Comparison of ENCODE assay signal across 8 cellular contexts in genomic region chr17:48457080-48457836, GRCh38. TPM values are rescaled to one million over a fixed set of nuclear protein-coding genes. Genes with fewer than 3 reads are reported as not detected.
DNase-seq lines count a peak whose midpoint lies in the region; ATAC-seq and TF ChIP-seq lines count a peak whose summit lies in the region.

No MANE protein-coding gene starts in this region.

- TF ChIP-seq POLR2A in breast epithelium (IDR thresholded peaks at IDR 0.05): no peak

- peak; percentile 75 for ATAC-seq in CD4-positive, alpha-beta T cell (ENCODE audit: poor library complexity)
- peak; percentile 49 for ATAC-seq in GM21737 (IDR thresholded peaks at IDR 0.05; ENCODE audit: unreplicated experiment)
- ATAC-seq in GM19328 (IDR thresholded peaks at IDR 0.05; ENCODE audit: unreplicated experiment): no peak

- H3K36me3 ChIP-seq in breast epithelium: no peaks in the 10 kb centered on the region

- TF ChIP-seq CTCF in CD4-positive, alpha-beta T cell (IDR thresholded peaks at IDR 0.05): peak; percentile 95
- TF ChIP-seq CTCF in VCaP (conservative IDR thresholded peaks at IDR 0.05): peak; percentile 99
- peak; percentile 52 to 79 (median 71) for TF ChIP-seq CTCF in breast epithelium (IDR thresholded peaks at IDR 0.05)

- no peak overlapping the region for H3K27ac Mint-ChIP-seq in CD4-positive, alpha-beta T cell

- intact Hi-C loops in CD4-positive, alpha-beta T cell (cut with DNase I, micrococcal nuclease): loop anchor here (1.0 to 5.0 kb wide), 9 partner anchors 28 to 195 kb away; no protein-coding TSS in a partner anchor
- intact Hi-C loops in breast epithelium (cut with DNase I; ENCODE audit: low total_unique reads): no loop called here

- peaks cover 61% of the 10 kb centered on the region for H3K4me1 Mint-ChIP-seq in CD4-positive, alpha-beta T cell (ENCODE audit: low read depth)

- POLR2A ChIA-PET in CD4-positive, alpha-beta T cell (lab: Charles Lee): interaction anchor here (0.7 to 6.6 kb wide), 11 partner anchors 15 to 107 kb away, joined by 3 to 54 read pairs (median 5); partner anchors contain the start of gene SKAP1

- CTCF ChIA-PET in CD4-positive, alpha-beta T cell (lab: Charles Lee): interaction anchor here (0.6 to 2.8 kb wide), 41 partner anchors 8 to 158 kb away, joined by 3 to 36 read pairs (median 4); partner anchors contain the start of genes HOXB5 and HOXB8

- H3K9me3 Mint-ChIP-seq in CD4-positive, alpha-beta T cell: no peaks in the 10 kb centered on the region

- H3K9me3 ChIP-seq in CD4-positive, alpha-beta T cell (ENCODE audit: control insufficient read depth, low read length): no peaks in the 10 kb centered on the region
- H3K9me3 ChIP-seq in breast epithelium: peaks cover 7 to 8% of the 10 kb centered on the region in 2 donors

- no peaks in the 10 kb centered on the region for H3K4me1 ChIP-seq in breast epithelium

- no peaks in the 10 kb centered on the region for H3K36me3 Mint-ChIP-seq in CD4-positive, alpha-beta T cell (ENCODE audit: low read depth)

- H3K4me3 Mint-ChIP-seq in CD4-positive, alpha-beta T cell: peak overlapping the region; percentile 76

- DNase-seq in CD4-positive, alpha-beta T cell: peak; percentile 64 to 76 (median 68)
- DNase-seq in NCI-H2081 treated with DMSO at 0.1 percent for 48 hours (lab: John Stamatoyannopoulos, UW): peak; percentile 32
- peak; percentile 20 to 60 for DNase-seq in breast epithelium (ENCODE audit: low spot score in 2 of 2)
- peak; percentile 42 for DNase-seq in kidney glomerular epithelial cell (lab: John Stamatoyannopoulos, UW)
- peak; percentile 72 to 78 for DNase-seq in stimulated activated CD4-positive, alpha-beta T cell treated with anti-CD3 and anti-CD28 coated beads, Interleukin-2, amount 100 ng/mL, for 48 hours

- H3K4me3 ChIP-seq in breast epithelium: peak overlapping the region in 2 of 3 donors; percentile 8 to 21

- no peak overlapping the region for H3K27ac ChIP-seq in CD4-positive, alpha-beta T cell (ENCODE audit: low read depth, low read length)
- no peak overlapping the region for H3K27ac ChIP-seq in VCaP
- no peak overlapping the region for H3K27ac ChIP-seq in breast epithelium

- no peaks in the 10 kb centered on the region for H3K27me3 Mint-ChIP-seq in CD4-positive, alpha-beta T cell

- no peaks in the 10 kb centered on the region for H3K27me3 ChIP-seq in CD4-positive, alpha-beta T cell (ENCODE audit: control insufficient read depth, insufficient read depth, low read length)
- peaks cover 0 to 17% of the 10 kb centered on the region in 2 donors for H3K27me3 ChIP-seq in breast epithelium

RNA-seq across cellular contexts. Expression of gene SKAP1, which starts 27.2 kb away (rescaled TPM):
- 10 to 100 TPM; 92.0 to 95.1 TPM for total RNA-seq in CD4-positive, alpha-beta T cell
- 1 to 10 TPM; 1.1 to 7.5 (median 5.9) TPM for total RNA-seq in breast epithelium

Comparison
In these comparisons a context has a peak if more than half of its experiments do, and no peak if none do; other contexts are left out.
1. RNA of gene SKAP1, which starts 27.2 kb away (total RNA-seq): 92.0 to 95.1 TPM in CD4-positive, alpha-beta T cell; 1.1 to 7.5 TPM in breast epithelium; every median in the first group is over 10 times any median in the second.
2. Peak in every context shown above with its lines, with median percentiles within 50 percentile points of each other: DNase-seq and CTCF ChIP-seq.